2 cellular contexts compared by ENCODE assay signal in genomic region chr21:46028547-46029200, GRCh38.
TF ChIP-seq lines count a peak whose summit lies in the region.

No MANE protein-coding gene starts in this region.

TF ChIP-seq in liver, 16 proteins besides CTCF, POLR2A, EP300 and RAD21:
- peak; percentile 69 for TF ChIP-seq REST (IDR thresholded peaks at IDR 0.05)
- TF ChIP-seq RXRA (IDR thresholded peaks at IDR 0.05): no peak
- TF ChIP-seq FOXA2 (IDR thresholded peaks at IDR 0.05): no peak

TF ChIP-seq in HepG2, 621 proteins besides CTCF, POLR2A, EP300 and RAD21 (continued from another document):
- TF ChIP-seq PRDM15 (CRISPR knock-in tag; IDR thresholded peaks at IDR 0.05) (no peak), HNF1B (CRISPR knock-in tag; IDR thresholded peaks at IDR 0.05) (no peak), ZFX (CRISPR knock-in tag; IDR thresholded peaks at IDR 0.05; ENCODE audit: low read depth) (no peak), SKI (IDR thresholded peaks at IDR 0.05; ENCODE audit: partially characterized antibody) (no peak), ZNF501 (CRISPR knock-in tag; IDR thresholded peaks at IDR 0.05) (no peak), SIX4 (CRISPR knock-in tag; IDR thresholded peaks at IDR 0.05) (no peak), HNF4G (IDR thresholded peaks at IDR 0.05; ENCODE audit: borderline replicate concordance, low read depth, low read length) (no peak), HNF4G (CRISPR knock-in tag; IDR thresholded peaks at IDR 0.05; ENCODE audit: borderline replicate concordance, low read depth) (no peak), ZNF260 (CRISPR knock-in tag; IDR thresholded peaks at IDR 0.05; ENCODE audit: borderline replicate concordance, low read depth) (no peak), DR1 (CRISPR knock-in tag; IDR thresholded peaks at IDR 0.05) (no peak), RXRB (CRISPR knock-in tag; IDR thresholded peaks at IDR 0.05; ENCODE audit: borderline replicate concordance) (no peak), GZF1 (CRISPR knock-in tag; IDR thresholded peaks at IDR 0.05) (no peak)
- TF ChIP-seq, protein P1, sequence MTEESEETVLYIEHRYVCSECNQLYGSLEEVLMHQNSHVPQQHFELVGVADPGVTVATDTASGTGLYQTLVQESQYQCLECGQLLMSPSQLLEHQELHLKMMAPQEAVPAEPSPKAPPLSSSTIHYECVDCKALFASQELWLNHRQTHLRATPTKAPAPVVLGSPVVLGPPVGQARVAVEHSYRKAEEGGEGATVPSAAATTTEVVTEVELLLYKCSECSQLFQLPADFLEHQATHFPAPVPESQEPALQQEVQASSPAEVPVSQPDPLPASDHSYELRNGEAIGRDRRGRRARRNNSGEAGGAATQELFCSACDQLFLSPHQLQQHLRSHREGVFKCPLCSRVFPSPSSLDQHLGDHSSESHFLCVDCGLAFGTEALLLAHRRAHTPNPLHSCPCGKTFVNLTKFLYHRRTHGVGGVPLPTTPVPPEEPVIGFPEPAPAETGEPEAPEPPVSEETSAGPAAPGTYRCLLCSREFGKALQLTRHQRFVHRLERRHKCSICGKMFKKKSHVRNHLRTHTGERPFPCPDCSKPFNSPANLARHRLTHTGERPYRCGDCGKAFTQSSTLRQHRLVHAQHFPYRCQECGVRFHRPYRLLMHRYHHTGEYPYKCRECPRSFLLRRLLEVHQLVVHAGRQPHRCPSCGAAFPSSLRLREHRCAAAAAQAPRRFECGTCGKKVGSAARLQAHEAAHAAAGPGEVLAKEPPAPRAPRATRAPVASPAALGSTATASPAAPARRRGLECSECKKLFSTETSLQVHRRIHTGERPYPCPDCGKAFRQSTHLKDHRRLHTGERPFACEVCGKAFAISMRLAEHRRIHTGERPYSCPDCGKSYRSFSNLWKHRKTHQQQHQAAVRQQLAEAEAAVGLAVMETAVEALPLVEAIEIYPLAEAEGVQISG (CRISPR knock-in tag; IDR thresholded peaks at IDR 0.05): no peak
